ENCODE assay signal across 11 cellular contexts in the genomic region with DNA sequence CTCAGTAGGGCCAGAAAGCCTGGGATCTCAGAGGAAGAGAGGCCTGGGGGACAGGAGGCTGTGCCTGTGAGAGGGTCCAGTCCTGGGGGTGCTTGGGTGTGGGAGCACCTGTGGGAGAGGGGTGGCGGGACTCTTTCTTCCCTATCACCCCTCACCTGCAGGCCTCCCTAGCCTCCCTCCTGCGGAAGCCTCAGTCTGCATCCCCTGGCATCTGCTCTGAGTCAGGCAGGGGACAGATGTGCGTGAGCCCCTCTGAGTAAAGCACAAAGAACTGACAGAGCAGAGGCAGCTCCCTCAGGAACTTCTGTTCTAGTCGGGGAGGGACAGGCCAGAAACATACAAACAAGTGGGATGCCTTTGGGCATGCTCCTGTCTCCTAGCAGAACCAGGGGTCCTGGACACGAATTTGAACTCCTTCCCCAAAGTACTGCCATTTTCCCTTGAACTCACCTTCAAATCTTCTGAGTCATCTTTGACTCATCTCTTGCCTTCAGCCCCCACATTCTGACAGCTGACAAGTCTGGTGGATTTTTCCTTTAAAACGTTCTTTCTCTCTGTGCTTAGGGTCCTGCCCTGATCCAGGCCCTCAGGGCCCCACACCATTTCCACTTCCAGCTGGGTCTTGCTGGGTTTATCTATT. TPM values are rescaled to one million over a fixed set of nuclear protein-coding genes. Genes with fewer than 3 reads are reported as not detected.
A peak's percentile ranks its signal among the peaks of the same experiment; 100 is the strongest.
DNase-seq lines count a peak whose midpoint lies in the region; ATAC-seq, FAIRE-seq and TF ChIP-seq lines count a peak whose summit lies in the region.
"Had no signal": no experiment of that assay in that cellular context is flagged by ENCODE, and none has a peak within 500 bp of the region (broad histone marks: within the 10 kb centered on the region; RNA-seq: fewer than 3 reads in every experiment).

No MANE protein-coding gene starts in this region.

- peak overlapping the region; percentile 58 for H3K4me2 ChIP-seq in K562 (ENCODE audit: insufficient read depth, low read length)

- no peaks in the 10 kb centered on the region for H3K27me3 Mint-ChIP-seq in osteocyte (ENCODE audit: unreplicated experiment)

- H3K36me3 Mint-ChIP-seq in osteocyte (ENCODE audit: unreplicated experiment) = no peaks in the 10 kb centered on the region

- no peaks in the 10 kb centered on the region for H3K9me3 Mint-ChIP-seq in osteocyte (ENCODE audit: unreplicated experiment)
- H3K9me3 Mint-ChIP-seq: T-helper 1 cell treated with Interleukin-12 subunit alpha and Interleukin-12 subunit beta and Interleukin-4 antibody, amounts not matched to agents 30 μg/mL and 1 μg/mL, for 36 hours had no signal

- 0 out of 2 replicates have a peak, but pooled peaks have one; percentile 7 for TF ChIP-seq EP300 in K562 (IDR thresholded peaks at IDR 0.05; ENCODE audit: low read length)

- BruUV-seq in K562 (replicated peaks; lab: Mats Ljungman, UMichigan) = no TSS peak

- no peaks in the 10 kb centered on the region for H3K9me1 ChIP-seq in K562 (ENCODE audit: control insufficient read depth, insufficient read depth, low read length)

- H3K4me3 Mint-ChIP-seq in osteocyte (ENCODE audit: unreplicated experiment) = no peak overlapping the region
- H3K4me3 Mint-ChIP-seq: T-helper 1 cell treated with Interleukin-12 subunit alpha and Interleukin-12 subunit beta and Interleukin-4 antibody, amounts not matched to agents 30 μg/mL and 1 μg/mL, for 36 hours had no signal

- H3K27ac ChIP-seq in HEK293 (ENCODE audit: extremely low read depth, low read depth, low read length) = no peak overlapping the region
- peak overlapping the region; percentile 70; the same call in 2 of the 3 replicates for H3K27ac ChIP-seq in K562 (ENCODE audit: extremely low read depth, low read depth, low read length)

- DNase-seq in ELR (ENCODE audit: low read depth) = peak; percentile 77
- DNase-seq in K562 (ENCODE audit: extremely low read depth in 1 of 4, low spot score in 3 of 4) = peak in 3 of 4 experiments; percentile 23 to 63 (median 57)
- no peak for DNase-seq in osteocyte (ENCODE audit: extremely low spot score, unreplicated experiment)
- no peak for DNase-seq in NCI-H1092 (lab: John Stamatoyannopoulos, UW)
- no peak for DNase-seq in effector CD4-positive, alpha-beta T cell
- DNase-seq in SIG-M5 treated with dmso at 0.1 percent for 504 hours (lab: John Stamatoyannopoulos, UW; ENCODE audit: unreplicated experiment) = no peak
- DNase-seq: NCI-H1436 treated with DMSO at 0.1 percent for 48 hours, substantia nigra had no signal

- 37% methylated on average over 3 of the region's 6 CpGs for WGBS in K562 (ENCODE audit: insufficient coverage, low coverage, missing lambda C conversion rate)

- H2AFZ ChIP-seq in K562 (ENCODE audit: low read depth, low read length) = peak overlapping the region; percentile 92

- no peaks in the 10 kb centered on the region for H3K27me3 ChIP-seq in K562 (ENCODE audit: control insufficient read depth in 2 of 2, insufficient read depth in 2 of 2, low read length in 2 of 2)

- intact Hi-C loops in K562 (cut with micrococcal nuclease) = loop anchor here (5.0 kb wide), 2 partner anchors 217 to 388 kb away; no protein-coding TSS in a partner anchor

- H3K9me3 ChIP-seq in HEK293 (ENCODE audit: control insufficient read depth, insufficient read depth, low read depth, low read length) = no peaks in the 10 kb centered on the region
- no peaks in the 10 kb centered on the region for H3K9me3 ChIP-seq in K562 (replicated peaks; ENCODE audit: control insufficient read depth, insufficient read depth, low read depth, low read length)

- no peaks in the 10 kb centered on the region for H3K36me3 ChIP-seq in HEK293 (ENCODE audit: control insufficient read depth in 2 of 2, insufficient read depth in 1 of 2, low read length in 2 of 2)
- H3K36me3 ChIP-seq in K562 (ENCODE audit: control insufficient read depth, insufficient read depth, low read length) = no peaks in the 10 kb centered on the region

- ATAC-seq in K562 = peak; percentile 47
- no peak for ATAC-seq in HG02852 (IDR thresholded peaks at IDR 0.05; ENCODE audit: unreplicated experiment)

- TF ChIP-seq CTCF in HEK293 (tag by site-specific recombination; IDR thresholded peaks at IDR 0.05) = no peak
- no peak for TF ChIP-seq CTCF in K562 (IDR thresholded peaks at IDR 0.05 in 2 of 3, conservative IDR thresholded peaks at IDR 0.05 in 1 of 3; ENCODE audit: insufficient read depth in 2 of 3, low read depth in 1 of 3, low read length in 3 of 3)
- TF ChIP-seq CTCF in osteocyte (IDR thresholded peaks at IDR 0.05) = no peak

- no peaks in the 10 kb centered on the region for H3K4me1 ChIP-seq in HEK293 (ENCODE audit: control insufficient read depth, insufficient read depth, low read length)
- peaks cover 27 to 31% of the 10 kb centered on the region in 2 experiments for H3K4me1 ChIP-seq in K562 (replicated peaks in 1 of 2; ENCODE audit: control insufficient read depth in 2 of 2, insufficient read depth in 2 of 2, low read length in 2 of 2)

- in situ Hi-C loops in K562 (cut with MboI) = no loop called here

- H3K9ac ChIP-seq in K562 (ENCODE audit: insufficient read depth in 1 of 2, low read depth in 2 of 2, low read length in 2 of 2) = peak overlapping the region; percentile 14 to 84; a peak in 3 of 4 replicates

- no peaks in the 10 kb centered on the region for H3K79me2 ChIP-seq in K562 (ENCODE audit: control insufficient read depth, insufficient read depth, low read length)

- H3K4me3 ChIP-seq in HEK293 (ENCODE audit: low read depth, low read length) = no peak overlapping the region
- H3K4me3 ChIP-seq in K562 = no peak overlapping the region

- FAIRE-seq in K562 (lab: Jason Lieb, UNC) = peak; percentile 89

- CTCF ChIA-PET in HEK293 (lab: Yijun Ruan, JAX) = interaction anchor here (0.6 to 3.5 kb wide), 19 partner anchors 8 to 388 kb away, joined by 3 to 29 read pairs (median 7); no protein-coding TSS in a partner anchor
- CTCF ChIA-PET in K562 (lab: Yijun Ruan, JAX; ENCODE audit: low intra/inter-chr PET ratio) = interaction anchor here (2.3 to 2.7 kb wide), 2 partner anchors 32 to 49 kb away, joined by 12 to 18 read pairs; no protein-coding TSS in a partner anchor

- POLR2A ChIA-PET in HEK293 (lab: Yijun Ruan, JAX) = no interaction called here
- POLR2A ChIA-PET in K562 (lab: Yijun Ruan, JAX) = interaction anchor here (0.7 to 1.6 kb wide), 2 partner anchors 19 to 130 kb away, joined by 3 read pairs; no protein-coding TSS in a partner anchor

- peaks cover 17% of the 10 kb centered on the region for H3K4me1 Mint-ChIP-seq in osteocyte (ENCODE audit: unreplicated experiment)

- no peaks in the 10 kb centered on the region for H4K20me1 ChIP-seq in K562 (replicated peaks; ENCODE audit: control insufficient read depth, insufficient read depth, low read length)

- no peak for TF ChIP-seq POLR2A in K562 (conservative IDR thresholded peaks at IDR 0.05)

- no peak for TF ChIP-seq RAD21 in K562 (CRISPR knock-in tag; conservative IDR thresholded peaks at IDR 0.05 in 1 of 2, IDR thresholded peaks at IDR 0.05 in 1 of 2)

- H3K27ac Mint-ChIP-seq in osteocyte (ENCODE audit: unreplicated experiment) = peak overlapping the region; percentile 41
- H3K27ac Mint-ChIP-seq: T-helper 1 cell treated with Interleukin-12 subunit alpha and Interleukin-12 subunit beta and Interleukin-4 antibody, amounts not matched to agents 30 μg/mL and 1 μg/mL, for 36 hours had no signal

TF ChIP-seq in HEK293, 187 proteins besides CTCF, POLR2A, EP300 and RAD21 (continues in another document):
- TF ChIP-seq ZNF510 (tag by site-specific recombination; IDR thresholded peaks at IDR 0.05; ENCODE audit: insufficient replicate concordance) = no peak

TF ChIP-seq in K562, 482 proteins besides CTCF, POLR2A, EP300 and RAD21 (continues in another document):
- TF ChIP-seq ZFX (CRISPR knock-in tag; IDR thresholded peaks at IDR 0.05) = 0 out of 2 replicates have a peak, but pooled peaks have one; percentile 24

RNA-seq across cellular contexts. Expression of a gene that starts 8.5 kb away (rescaled TPM):
- 297 and 1,009 TPM in 2 replicates for total RNA-seq in K562 (2011; cell fraction: chromatin; rRNA removed; ENCODE audit: low replicate concordance)
- total RNA-seq in K562 (2011; cell fraction: nucleolus; rRNA removed) = 170 and 251 TPM in 2 replicates
- 335 and 379 TPM in 2 replicates for total RNA-seq in K562 (2011; cell fraction: nucleoplasm; rRNA removed)
- 578 and 630 TPM in 2 replicates for total RNA-seq in K562 (2014; rRNA removed)
- 496 and 561 TPM in 2 replicates for total RNA-seq in K562 (2014; rRNA removed; fragmentation: Illumina TruSeq; extraction: Trizol)
- total RNA-seq in K562 (2015; rRNA removed; fragmentation: Illumina TruSeq; extraction: Trizol) = 376 and 377 TPM in 2 replicates
- 895 and 957 TPM in 2 replicates for total RNA-seq in K562 (2021)
- 1,094 and 1,547 TPM in 2 replicates for polyA plus RNA-seq in K562 (2011; rRNA removed)
- 239 and 550 TPM in 2 replicates for polyA plus RNA-seq in K562 (2011; cell fraction: cytosol; rRNA removed)
- 154 and 294 TPM in 2 replicates for polyA plus RNA-seq in K562 (2011; cell fraction: nucleus; rRNA removed)
- polyA plus RNA-seq in K562 (2012) = 370 and 1,431 TPM in 2 replicates
- polyA plus RNA-seq in K562 (2014; fragmentation: Illumina TruSeq; extraction: Trizol) = 1,640 and 1,731 TPM in 2 replicates
- polyA plus RNA-seq in K562 (2014; fragmentation: Nextera tagmentation; extraction: Ambion mirVana) = 1,000 to 10,000 TPM in 1 of 2 experiments, 100 to 1,000 TPM in 1; 787 to 1,003 TPM
- polyA plus RNA-seq in K562 (2014; rRNA removed) = 879 and 956 TPM in 2 replicates
- polyA minus RNA-seq in K562 (2011; rRNA and poly(A)+ RNA removed) = 1,917 and 1,981 TPM in 2 replicates
- 1,324 and 1,529 TPM in 2 replicates for polyA minus RNA-seq in K562 (2011; cell fraction: cytosol; rRNA and poly(A)+ RNA removed)
- 126 and 337 TPM in 2 replicates for polyA minus RNA-seq in K562 (2011; cell fraction: nucleus; rRNA and poly(A)+ RNA removed)
- 311 and 317 TPM in 2 replicates for total RNA-seq in osteocyte

RNA-seq across cellular contexts. Expression of a gene that starts 44.3 kb away (rescaled TPM):
- total RNA-seq in K562 (2011; cell fraction: chromatin; rRNA removed; ENCODE audit: low replicate concordance) = 40.2 and 51.8 TPM in 2 replicates
- 22.0 and 24.1 TPM in 2 replicates for total RNA-seq in K562 (2011; cell fraction: nucleolus; rRNA removed)
- total RNA-seq in K562 (2011; cell fraction: nucleoplasm; rRNA removed) = 41.4 and 49.4 TPM in 2 replicates
- total RNA-seq in K562 (2014; rRNA removed) (8.0 and 9.6 TPM in 2 replicates), K562 (2014; rRNA removed; fragmentation: Illumina TruSeq; extraction: Trizol) (12.1 and 13.9 TPM in 2 replicates), K562 (2015; rRNA removed; fragmentation: Illumina TruSeq; extraction: Trizol) (14.7 and 15.3 TPM in 2 replicates), K562 (2021) (13.3 and 16.6 TPM in 2 replicates), osteocyte (27.4 and 29.8 TPM in 2 replicates)
- polyA plus RNA-seq in K562 (2011; rRNA removed) (10.0 and 11.8 TPM in 2 replicates), K562 (2014; fragmentation: Illumina TruSeq; extraction: Trizol) (10.2 and 10.5 TPM in 2 replicates), K562 (2014; fragmentation: Nextera tagmentation; extraction: Ambion mirVana) (10 to 100 TPM in 1 of 2 experiments, 1 to 10 TPM in 1; 7.0 to 12.1 TPM), K562 (2014; rRNA removed) (9.4 and 11.7 TPM in 2 replicates)
- 8.6 and 8.7 TPM in 2 replicates for polyA plus RNA-seq in K562 (2011; cell fraction: cytosol; rRNA removed)
- 12.1 and 12.4 TPM in 2 replicates for polyA plus RNA-seq in K562 (2011; cell fraction: nucleus; rRNA removed)
- polyA plus RNA-seq in K562 (2012) = 7.8 and 9.6 TPM in 2 replicates
- 23.3 and 23.9 TPM in 2 replicates for polyA minus RNA-seq in K562 (2011; rRNA and poly(A)+ RNA removed)
- polyA minus RNA-seq in K562 (2011; cell fraction: cytosol; rRNA and poly(A)+ RNA removed) = 11.5 and 17.4 TPM in 2 replicates
- polyA minus RNA-seq in K562 (2011; cell fraction: nucleus; rRNA and poly(A)+ RNA removed) = 7.7 and 15.2 TPM in 2 replicates

Comparison
In these comparisons a context has a peak if more than half of its experiments do, and no peak if none do; other contexts are left out.
1. DNase-seq: peak in ELR (single experiment) and K562 (3 of 4); none in osteocyte (single experiment), NCI-H1092 (single experiment), effector CD4-positive, alpha-beta T cell (single experiment) and SIG-M5 treated with dmso at 0.1 percent for 504 hours (single experiment).